9 cellular contexts compared by ENCODE assay signal in genomic region chr16:56520251-56520577, GRCh38. TPM values are rescaled to one million over a fixed set of nuclear protein-coding genes. Genes with fewer than 3 reads are reported as not detected.
DNase-seq lines count a peak whose midpoint lies in the region; ATAC-seq lines count a peak whose summit lies in the region.
"Had no signal": no experiment of that assay in that cellular context is flagged by ENCODE, and none has a peak within 500 bp of the region (broad histone marks: within the 10 kb centered on the region; RNA-seq: fewer than 3 reads in every experiment).

No MANE protein-coding gene starts in this region.

- peaks cover 2% of the 10 kb centered on the region for H3K27me3 Mint-ChIP-seq in activated CD8-positive, alpha-beta T cell treated with anti-CD3 and anti-CD28 coated beads, Interleukin-2, amount 10 ng/mL, durations not matched to agents 7 days and 5 days (ENCODE audit: low read depth)
- peaks cover 0 to under 1% of the 10 kb centered on the region in 2 donors for H3K27me3 Mint-ChIP-seq in stimulated activated naive B cell treated with anti-CD40 and anti-IgM and Interleukin-4, amounts not matched to agents 10 μg/mL and 1 μg/mL and 100 μg/mL, for 72 hours

- H3K27ac Mint-ChIP-seq in activated CD8-positive, alpha-beta T cell treated with anti-CD3 and anti-CD28 coated beads, Interleukin-2, amount 10 ng/mL, durations not matched to agents 7 days and 5 days: peak overlapping the region; percentile 26
- peak overlapping the region; percentile 86 for H3K27ac Mint-ChIP-seq in stimulated activated naive B cell treated with anti-CD40 and anti-IgM and Interleukin-4, amounts not matched to agents 10 μg/mL and 1 μg/mL and 100 μg/mL, for 72 hours

- peaks cover 15% of the 10 kb centered on the region for H3K4me1 Mint-ChIP-seq in activated CD8-positive, alpha-beta T cell treated with anti-CD3 and anti-CD28 coated beads, Interleukin-2, amount 10 ng/mL, durations not matched to agents 7 days and 5 days (ENCODE audit: low read depth)
- peaks cover 13 to 25% of the 10 kb centered on the region in 2 donors for H3K4me1 Mint-ChIP-seq in stimulated activated naive B cell treated with anti-CD40 and anti-IgM and Interleukin-4, amounts not matched to agents 10 μg/mL and 1 μg/mL and 100 μg/mL, for 72 hours

- H3K36me3 Mint-ChIP-seq in activated CD8-positive, alpha-beta T cell treated with anti-CD3 and anti-CD28 coated beads, Interleukin-2, amount 10 ng/mL, durations not matched to agents 7 days and 5 days (ENCODE audit: low read depth): no peaks in the 10 kb centered on the region
- no peaks in the 10 kb centered on the region for H3K36me3 Mint-ChIP-seq in stimulated activated naive B cell treated with anti-CD40 and anti-IgM and Interleukin-4, amounts not matched to agents 10 μg/mL and 1 μg/mL and 100 μg/mL, for 72 hours

- peak overlapping the region; percentile 81 for H3K4me3 ChIP-seq in iPS-11a (ENCODE audit: low read depth, low read length)

- CTCF ChIA-PET in activated CD8-positive, alpha-beta T cell treated with anti-CD3 and anti-CD28 coated beads, Interleukin-2, amount 10 ng/mL, durations not matched to agents 7 days and 5 days (lab: Charles Lee): interaction anchor here (1.0 kb wide), 1 partner anchor 8 kb away, joined by 3 read pairs; no protein-coding TSS in a partner anchor

- DNase-seq in NCI-H526 treated with DMSO at 0.1 percent for 48 hours (lab: John Stamatoyannopoulos, UW): peak; percentile 33
- no peak for DNase-seq in NCI-H526 (lab: John Stamatoyannopoulos, UW)
- no peak for DNase-seq in activated CD8-positive, alpha-beta T cell treated with anti-CD3 and anti-CD28 coated beads, Interleukin-2, amount 10 ng/mL, durations not matched to agents 7 days and 5 days
- no peak for DNase-seq in stimulated activated naive B cell treated with anti-CD40 and anti-IgM and Interleukin-4, amounts not matched to agents 10 μg/mL and 1 μg/mL and 100 μg/mL, for 72 hours
- DNase-seq in NCI-H2196 treated with DMSO at 0.1 percent for 48 hours (lab: John Stamatoyannopoulos, UW; ENCODE audit: unreplicated experiment): no peak
- DNase-seq in NCI-H226: no peak

- peak overlapping the region; percentile 70 for H3K4me3 Mint-ChIP-seq in activated CD8-positive, alpha-beta T cell treated with anti-CD3 and anti-CD28 coated beads, Interleukin-2, amount 10 ng/mL, durations not matched to agents 7 days and 5 days
- H3K4me3 Mint-ChIP-seq in stimulated activated naive B cell treated with anti-CD40 and anti-IgM and Interleukin-4, amounts not matched to agents 10 μg/mL and 1 μg/mL and 100 μg/mL, for 72 hours: peak overlapping the region; percentile 88 to 89

- POLR2A ChIA-PET in activated CD8-positive, alpha-beta T cell treated with anti-CD3 and anti-CD28 coated beads, Interleukin-2, amount 10 ng/mL, durations not matched to agents 7 days and 5 days (lab: Charles Lee): interaction anchor here (0.6 kb wide), 1 partner anchor 137 kb away, joined by 3 read pairs; no protein-coding TSS in a partner anchor

- no peaks in the 10 kb centered on the region for H3K9me3 Mint-ChIP-seq in activated CD8-positive, alpha-beta T cell treated with anti-CD3 and anti-CD28 coated beads, Interleukin-2, amount 10 ng/mL, durations not matched to agents 7 days and 5 days (ENCODE audit: insufficient read depth)
- no peaks in the 10 kb centered on the region for H3K9me3 Mint-ChIP-seq in stimulated activated naive B cell treated with anti-CD40 and anti-IgM and Interleukin-4, amounts not matched to agents 10 μg/mL and 1 μg/mL and 100 μg/mL, for 72 hours

- ATAC-seq in activated CD8-positive, alpha-beta T cell treated with anti-CD3 and anti-CD28 coated beads, Interleukin-2, amount 10 ng/mL, durations not matched to agents 7 days and 5 days: no peak
- ATAC-seq in stimulated activated naive B cell treated with anti-CD40 and anti-IgM and Interleukin-4, amounts not matched to agents 10 μg/mL and 1 μg/mL and 100 μg/mL, for 72 hours (replicated peaks): no peak
- ATAC-seq in GM21717 (IDR thresholded peaks at IDR 0.05; ENCODE audit: unreplicated experiment): no peak

RNA-seq across cellular contexts. Expression of gene BBS2, which starts 0.4 kb away (rescaled TPM):
- total RNA-seq in activated CD8-positive, alpha-beta T cell treated with anti-CD3 and anti-CD28 coated beads, Interleukin-2, amount 10 ng/mL, durations not matched to agents 7 days and 5 days: 1 to 10 TPM; 8.4 to 9.6 TPM

RNA-seq across cellular contexts. Expression of gene MT4, which starts 44.7 kb away (rescaled TPM):
- total RNA-seq in activated CD8-positive, alpha-beta T cell treated with anti-CD3 and anti-CD28 coated beads, Interleukin-2, amount 10 ng/mL, durations not matched to agents 7 days and 5 days: not detected
- total RNA-seq: subcutaneous adipose tissue had no signal
